ENCODE assay signal across 1 cellular context in the genomic region with DNA sequence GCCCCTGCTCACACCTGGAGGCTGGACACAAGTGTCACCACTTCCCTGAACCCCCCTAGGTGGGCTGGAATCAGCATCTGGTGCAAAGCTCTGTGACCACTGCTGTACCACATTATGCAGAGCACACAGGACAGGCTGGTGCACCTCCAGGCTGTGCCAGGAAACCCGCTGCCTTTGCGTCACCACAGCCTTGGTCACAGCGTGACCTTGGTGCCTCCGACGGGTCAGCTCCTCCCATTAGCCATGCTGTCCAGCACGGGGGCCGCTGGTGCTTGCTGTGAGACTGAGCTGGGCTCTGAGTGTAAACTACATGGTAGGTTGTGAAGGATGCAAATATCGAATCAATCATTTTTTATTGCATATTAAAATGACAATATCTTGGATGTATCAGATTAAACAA.
TF ChIP-seq lines count a peak whose summit lies in the region.

No MANE protein-coding gene starts in this region.

TF ChIP-seq in HepG2, 621 proteins besides CTCF, POLR2A, EP300 and RAD21 (continued from another document and continues in another):
- TF ChIP-seq KDM2A (CRISPR knock-in tag; IDR thresholded peaks at IDR 0.05; ENCODE audit: borderline replicate concordance, low read depth) (0 out of 2 replicates have a peak, but pooled peaks have one; percentile 17), DNMT1 (CRISPR knock-in tag; IDR thresholded peaks at IDR 0.05) (no peak), TAF15 (IDR thresholded peaks at IDR 0.05; ENCODE audit: low read depth, low read length, poor library complexity, severe bottlenecking) (no peak), ZNF180 (CRISPR knock-in tag; IDR thresholded peaks at IDR 0.05; ENCODE audit: borderline replicate concordance, low read depth) (no peak), KDM6A (CRISPR knock-in tag; IDR thresholded peaks at IDR 0.05; ENCODE audit: low read depth) (no peak), TOPORS (CRISPR knock-in tag; IDR thresholded peaks at IDR 0.05) (no peak), ZNF530 (CRISPR knock-in tag; IDR thresholded peaks at IDR 0.05; ENCODE audit: low read depth) (no peak), POGZ (CRISPR knock-in tag; IDR thresholded peaks at IDR 0.05) (no peak), ZNF713 (CRISPR knock-in tag; IDR thresholded peaks at IDR 0.05) (no peak), ATM (IDR thresholded peaks at IDR 0.05; ENCODE audit: borderline replicate concordance) (no peak), HMG20B (CRISPR knock-in tag; conservative IDR thresholded peaks at IDR 0.05) (no peak), HDAC2 (CRISPR knock-in tag; IDR thresholded peaks at IDR 0.05) (no peak), MAFK (conservative IDR thresholded peaks at IDR 0.05 in 1 of 2, IDR thresholded peaks at IDR 0.05 in 1 of 2; ENCODE audit: low read length in 2 of 2) (no peak), ZBTB7B (CRISPR knock-in tag; IDR thresholded peaks at IDR 0.05) (no peak), ZNF331 (CRISPR knock-in tag; IDR thresholded peaks at IDR 0.05) (no peak), MEIS1 (CRISPR knock-in tag; IDR thresholded peaks at IDR 0.05; ENCODE audit: borderline replicate concordance) (0 out of 2 replicates have a peak, but pooled peaks have one; percentile 46), ZNF207 (IDR thresholded peaks at IDR 0.05; ENCODE audit: borderline replicate concordance) (no peak), ZNF891 (CRISPR knock-in tag; IDR thresholded peaks at IDR 0.05) (no peak), TCF12 (IDR thresholded peaks at IDR 0.05) (no peak), TCF12 (CRISPR knock-in tag; IDR thresholded peaks at IDR 0.05) (no peak), ZNF703 (CRISPR knock-in tag; IDR thresholded peaks at IDR 0.05; ENCODE audit: borderline replicate concordance) (no peak), GATAD1 (CRISPR knock-in tag; IDR thresholded peaks at IDR 0.05) (no peak), TEAD2 (CRISPR knock-in tag; IDR thresholded peaks at IDR 0.05) (no peak), KLF15 (CRISPR knock-in tag; IDR thresholded peaks at IDR 0.05; ENCODE audit: borderline replicate concordance) (no peak), GATAD2A (CRISPR knock-in tag; IDR thresholded peaks at IDR 0.05) (peak; percentile 41), MEF2D (CRISPR knock-in tag; IDR thresholded peaks at IDR 0.05) (no peak), TGIF2 (CRISPR knock-in tag; IDR thresholded peaks at IDR 0.05) (no peak), SRSF9 (IDR thresholded peaks at IDR 0.05; ENCODE audit: borderline replicate concordance, insufficient read depth, low read depth, low read length, poor library complexity, severe bottlenecking) (no peak), ETV6 (CRISPR knock-in tag; conservative IDR thresholded peaks at IDR 0.05) (no peak), ZNF678 (CRISPR knock-in tag; IDR thresholded peaks at IDR 0.05) (0 out of 2 replicates have a peak, but pooled peaks have one; percentile 41), AKAP8 (CRISPR knock-in tag; IDR thresholded peaks at IDR 0.05) (no peak), PHF8 (CRISPR knock-in tag; IDR thresholded peaks at IDR 0.05) (no peak), ZNF616 (CRISPR knock-in tag; IDR thresholded peaks at IDR 0.05; ENCODE audit: low read depth) (no peak), PAX8 (CRISPR knock-in tag; IDR thresholded peaks at IDR 0.05; ENCODE audit: borderline replicate concordance) (no peak), SYNCRIP (IDR thresholded peaks at IDR 0.05; ENCODE audit: insufficient read depth, low read depth, low read length) (no peak), CCAR2 (optimal IDR thresholded peaks at IDR 0.05; ENCODE audit: low read depth, low read length) (no peak), ZKSCAN8 (CRISPR knock-in tag; IDR thresholded peaks at IDR 0.05; ENCODE audit: borderline replicate concordance) (no peak), ZNF33A (CRISPR knock-in tag; IDR thresholded peaks at IDR 0.05; ENCODE audit: borderline replicate concordance) (no peak), JDP2 (CRISPR knock-in tag; IDR thresholded peaks at IDR 0.05; ENCODE audit: borderline replicate concordance) (no peak), MED13 (CRISPR knock-in tag; IDR thresholded peaks at IDR 0.05) (no peak), ZFP36L2 (CRISPR knock-in tag; IDR thresholded peaks at IDR 0.05) (no peak), ZNF841 (CRISPR knock-in tag; IDR thresholded peaks at IDR 0.05; ENCODE audit: borderline replicate concordance) (no peak)
- TF ChIP-seq, protein P1, sequence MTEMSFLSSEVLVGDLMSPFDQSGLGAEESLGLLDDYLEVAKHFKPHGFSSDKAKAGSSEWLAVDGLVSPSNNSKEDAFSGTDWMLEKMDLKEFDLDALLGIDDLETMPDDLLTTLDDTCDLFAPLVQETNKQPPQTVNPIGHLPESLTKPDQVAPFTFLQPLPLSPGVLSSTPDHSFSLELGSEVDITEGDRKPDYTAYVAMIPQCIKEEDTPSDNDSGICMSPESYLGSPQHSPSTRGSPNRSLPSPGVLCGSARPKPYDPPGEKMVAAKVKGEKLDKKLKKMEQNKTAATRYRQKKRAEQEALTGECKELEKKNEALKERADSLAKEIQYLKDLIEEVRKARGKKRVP (CRISPR knock-in tag; IDR thresholded peaks at IDR 0.05): peak in 1 of 2 experiments; percentile 36; a peak in 1 of 4 replicates
- TF ChIP-seq, protein P2, sequence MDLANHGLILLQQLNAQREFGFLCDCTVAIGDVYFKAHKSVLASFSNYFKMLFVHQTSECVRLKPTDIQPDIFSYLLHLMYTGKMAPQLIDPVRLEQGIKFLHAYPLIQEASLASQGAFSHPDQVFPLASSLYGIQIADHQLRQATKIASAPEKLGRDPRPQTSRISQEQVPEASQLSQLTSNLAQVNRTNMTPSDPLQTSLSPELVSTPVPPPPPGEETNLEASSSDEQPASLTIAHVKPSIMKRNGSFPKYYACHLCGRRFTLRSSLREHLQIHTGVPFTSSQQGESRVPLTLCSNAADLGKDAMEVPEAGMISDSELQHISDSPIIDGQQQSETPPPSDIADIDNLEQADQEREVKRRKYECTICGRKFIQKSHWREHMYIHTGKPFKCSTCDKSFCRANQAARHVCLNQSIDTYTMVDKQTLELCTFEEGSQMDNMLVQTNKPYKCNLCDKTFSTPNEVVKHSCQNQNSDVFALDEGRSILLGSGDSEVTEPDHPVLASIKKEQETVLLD (CRISPR knock-in tag; IDR thresholded peaks at IDR 0.05; ENCODE audit: low read depth): no peak
- TF ChIP-seq, protein P3, sequence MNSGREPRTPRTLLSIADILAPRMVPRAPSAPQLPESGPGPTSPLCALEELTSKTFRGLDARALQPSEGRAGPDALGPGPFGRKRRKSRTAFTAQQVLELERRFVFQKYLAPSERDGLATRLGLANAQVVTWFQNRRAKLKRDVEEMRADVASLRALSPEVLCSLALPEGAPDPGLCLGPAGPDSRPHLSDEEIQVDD (CRISPR knock-in tag; IDR thresholded peaks at IDR 0.05; ENCODE audit: borderline replicate concordance): no peak
- TF ChIP-seq, protein P4, sequence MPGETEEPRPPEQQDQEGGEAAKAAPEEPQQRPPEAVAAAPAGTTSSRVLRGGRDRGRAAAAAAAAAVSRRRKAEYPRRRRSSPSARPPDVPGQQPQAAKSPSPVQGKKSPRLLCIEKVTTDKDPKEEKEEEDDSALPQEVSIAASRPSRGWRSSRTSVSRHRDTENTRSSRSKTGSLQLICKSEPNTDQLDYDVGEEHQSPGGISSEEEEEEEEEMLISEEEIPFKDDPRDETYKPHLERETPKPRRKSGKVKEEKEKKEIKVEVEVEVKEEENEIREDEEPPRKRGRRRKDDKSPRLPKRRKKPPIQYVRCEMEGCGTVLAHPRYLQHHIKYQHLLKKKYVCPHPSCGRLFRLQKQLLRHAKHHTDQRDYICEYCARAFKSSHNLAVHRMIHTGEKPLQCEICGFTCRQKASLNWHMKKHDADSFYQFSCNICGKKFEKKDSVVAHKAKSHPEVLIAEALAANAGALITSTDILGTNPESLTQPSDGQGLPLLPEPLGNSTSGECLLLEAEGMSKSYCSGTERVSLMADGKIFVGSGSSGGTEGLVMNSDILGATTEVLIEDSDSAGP (CRISPR knock-in tag; IDR thresholded peaks at IDR 0.05; ENCODE audit: borderline replicate concordance): no peak
- TF ChIP-seq, protein P5, sequence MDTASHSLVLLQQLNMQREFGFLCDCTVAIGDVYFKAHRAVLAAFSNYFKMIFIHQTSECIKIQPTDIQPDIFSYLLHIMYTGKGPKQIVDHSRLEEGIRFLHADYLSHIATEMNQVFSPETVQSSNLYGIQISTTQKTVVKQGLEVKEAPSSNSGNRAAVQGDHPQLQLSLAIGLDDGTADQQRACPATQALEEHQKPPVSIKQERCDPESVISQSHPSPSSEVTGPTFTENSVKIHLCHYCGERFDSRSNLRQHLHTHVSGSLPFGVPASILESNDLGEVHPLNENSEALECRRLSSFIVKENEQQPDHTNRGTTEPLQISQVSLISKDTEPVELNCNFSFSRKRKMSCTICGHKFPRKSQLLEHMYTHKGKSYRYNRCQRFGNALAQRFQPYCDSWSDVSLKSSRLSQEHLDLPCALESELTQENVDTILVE (CRISPR knock-in tag; IDR thresholded peaks at IDR 0.05): no peak
- TF ChIP-seq, protein P6, sequence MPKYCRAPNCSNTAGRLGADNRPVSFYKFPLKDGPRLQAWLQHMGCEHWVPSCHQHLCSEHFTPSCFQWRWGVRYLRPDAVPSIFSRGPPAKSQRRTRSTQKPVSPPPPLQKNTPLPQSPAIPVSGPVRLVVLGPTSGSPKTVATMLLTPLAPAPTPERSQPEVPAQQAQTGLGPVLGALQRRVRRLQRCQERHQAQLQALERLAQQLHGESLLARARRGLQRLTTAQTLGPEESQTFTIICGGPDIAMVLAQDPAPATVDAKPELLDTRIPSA (CRISPR knock-in tag; IDR thresholded peaks at IDR 0.05; ENCODE audit: borderline replicate concordance): no peak
- TF ChIP-seq, protein P7, sequence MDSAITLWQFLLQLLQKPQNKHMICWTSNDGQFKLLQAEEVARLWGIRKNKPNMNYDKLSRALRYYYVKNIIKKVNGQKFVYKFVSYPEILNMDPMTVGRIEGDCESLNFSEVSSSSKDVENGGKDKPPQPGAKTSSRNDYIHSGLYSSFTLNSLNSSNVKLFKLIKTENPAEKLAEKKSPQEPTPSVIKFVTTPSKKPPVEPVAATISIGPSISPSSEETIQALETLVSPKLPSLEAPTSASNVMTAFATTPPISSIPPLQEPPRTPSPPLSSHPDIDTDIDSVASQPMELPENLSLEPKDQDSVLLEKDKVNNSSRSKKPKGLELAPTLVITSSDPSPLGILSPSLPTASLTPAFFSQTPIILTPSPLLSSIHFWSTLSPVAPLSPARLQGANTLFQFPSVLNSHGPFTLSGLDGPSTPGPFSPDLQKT (CRISPR knock-in tag; IDR thresholded peaks at IDR 0.05; ENCODE audit: borderline replicate concordance): no peak
- TF ChIP-seq, protein P8, sequence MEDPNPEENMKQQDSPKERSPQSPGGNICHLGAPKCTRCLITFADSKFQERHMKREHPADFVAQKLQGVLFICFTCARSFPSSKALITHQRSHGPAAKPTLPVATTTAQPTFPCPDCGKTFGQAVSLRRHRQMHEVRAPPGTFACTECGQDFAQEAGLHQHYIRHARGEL (CRISPR knock-in tag; IDR thresholded peaks at IDR 0.05): no peak
- TF ChIP-seq, protein P9, sequence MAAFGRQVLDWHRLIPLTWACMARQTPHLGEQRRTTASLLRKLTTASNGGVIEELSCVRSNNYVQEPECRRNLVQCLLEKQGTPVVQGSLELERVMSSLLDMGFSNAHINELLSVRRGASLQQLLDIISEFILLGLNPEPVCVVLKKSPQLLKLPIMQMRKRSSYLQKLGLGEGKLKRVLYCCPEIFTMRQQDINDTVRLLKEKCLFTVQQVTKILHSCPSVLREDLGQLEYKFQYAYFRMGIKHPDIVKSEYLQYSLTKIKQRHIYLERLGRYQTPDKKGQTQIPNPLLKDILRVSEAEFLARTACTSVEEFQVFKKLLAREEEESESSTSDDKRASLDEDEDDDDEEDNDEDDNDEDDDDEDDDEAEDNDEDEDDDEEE (CRISPR knock-in tag; IDR thresholded peaks at IDR 0.05): no peak
- TF ChIP-seq, protein P10, sequence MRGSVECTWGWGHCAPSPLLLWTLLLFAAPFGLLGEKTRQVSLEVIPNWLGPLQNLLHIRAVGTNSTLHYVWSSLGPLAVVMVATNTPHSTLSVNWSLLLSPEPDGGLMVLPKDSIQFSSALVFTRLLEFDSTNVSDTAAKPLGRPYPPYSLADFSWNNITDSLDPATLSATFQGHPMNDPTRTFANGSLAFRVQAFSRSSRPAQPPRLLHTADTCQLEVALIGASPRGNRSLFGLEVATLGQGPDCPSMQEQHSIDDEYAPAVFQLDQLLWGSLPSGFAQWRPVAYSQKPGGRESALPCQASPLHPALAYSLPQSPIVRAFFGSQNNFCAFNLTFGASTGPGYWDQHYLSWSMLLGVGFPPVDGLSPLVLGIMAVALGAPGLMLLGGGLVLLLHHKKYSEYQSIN (CRISPR knock-in tag; IDR thresholded peaks at IDR 0.05; ENCODE audit: borderline replicate concordance): no peak
